14 cellular contexts compared by ENCODE assay signal in the genomic region with DNA sequence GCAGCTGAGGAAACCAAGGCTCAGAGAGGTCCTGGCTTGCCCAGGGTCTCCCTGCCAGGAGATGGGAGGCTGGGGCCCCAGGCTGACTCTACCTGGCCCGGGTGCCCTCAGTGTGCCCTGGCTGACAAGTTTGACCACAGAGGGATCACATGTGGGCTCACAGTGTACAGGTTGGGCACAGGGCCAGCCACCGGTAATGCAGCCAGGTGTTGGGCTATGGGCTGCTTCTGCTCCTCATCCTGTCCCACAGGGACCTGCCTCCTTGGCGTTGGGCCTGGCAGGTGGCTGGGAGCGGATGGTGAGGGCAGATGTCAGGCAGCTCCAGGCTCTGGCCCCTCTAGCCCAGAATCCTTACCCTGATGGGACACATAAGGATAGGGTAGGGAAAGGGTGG.
DNase-seq lines count a peak whose midpoint lies in the region.
"Had no signal": no experiment of that assay in that cellular context is flagged by ENCODE, and none has a peak within 500 bp of the region (broad histone marks: within the 10 kb centered on the region; RNA-seq: fewer than 3 reads in every experiment).

No MANE protein-coding gene starts in this region.

- no peak overlapping the region for H3K4me3 ChIP-seq in neuronal stem cell (ENCODE audit: low read length in 2 of 2)
- H3K4me3 ChIP-seq: dorsolateral prefrontal cortex had no signal

- H3K14ac ChIP-seq in neuronal stem cell (ENCODE audit: low read length), result no peak overlapping the region

- peaks cover 8% of the 10 kb centered on the region for H3K79me1 ChIP-seq in neuronal stem cell (ENCODE audit: low read depth, low read length)

- H2BK5ac ChIP-seq in neuronal stem cell (ENCODE audit: low read length), result no peak overlapping the region

- H3K4me2 ChIP-seq in neuronal stem cell (ENCODE audit: insufficient read depth, low read length, poor library complexity, severe bottlenecking), result no peak overlapping the region

- H3K9me3 ChIP-seq in neuronal stem cell (replicated peaks in 1 of 2; ENCODE audit: control insufficient read depth in 2 of 2, insufficient read depth in 1 of 2, low read depth in 1 of 2, low read length in 2 of 2), result no peaks in the 10 kb centered on the region
- H3K9me3 ChIP-seq: BE2C had no signal

- H3K4ac ChIP-seq in neuronal stem cell (ENCODE audit: low read length), result no peak overlapping the region

- H3K27me3 ChIP-seq in neuronal stem cell (ENCODE audit: control insufficient read depth in 3 of 3, insufficient read depth in 3 of 3, low read depth in 1 of 3, low read length in 3 of 3), result no peaks in the 10 kb centered on the region
- H3K27me3 ChIP-seq: BE2C had no signal

- peaks cover 0 to 7% of the 10 kb centered on the region in 2 donors for H3K36me3 ChIP-seq in neuronal stem cell (replicated peaks in 1 of 2; ENCODE audit: control insufficient read depth in 2 of 2, insufficient read depth in 2 of 2, low read length in 2 of 2)
- H3K36me3 ChIP-seq: BE2C had no signal

- no peak overlapping the region for H2AK5ac ChIP-seq in neuronal stem cell (ENCODE audit: low read depth, low read length)

- H2BK120ac ChIP-seq in neuronal stem cell (ENCODE audit: low read depth, low read length), result no peak overlapping the region

- H3K23ac ChIP-seq in neuronal stem cell (ENCODE audit: low read depth, low read length, poor library complexity), result peak overlapping the region; percentile 16

- peak; percentile 22 to 70 for DNase-seq in NCI-H2081 (lab: John Stamatoyannopoulos, UW)
- no peak for DNase-seq in NCI-H2081 treated with DMSO at 0.1 percent for 48 hours (lab: John Stamatoyannopoulos, UW)
- peak; percentile 71 for DNase-seq in DMS79 (lab: John Stamatoyannopoulos, UW)
- DNase-seq in NCI-H2196 treated with DMSO at 0.1 percent for 48 hours (lab: John Stamatoyannopoulos, UW; ENCODE audit: unreplicated experiment), result peak; percentile 59
- no peak for DNase-seq in neuronal stem cell (ENCODE audit: low spot score)
- DNase-seq in UCSD-AML1 (lab: John Stamatoyannopoulos, UW; ENCODE audit: unreplicated experiment), result no peak
- no peak for DNase-seq in NCI-H187 treated with DMSO at 0.1 percent for 48 hours (lab: John Stamatoyannopoulos, UW)
- DNase-seq in NOMO-1 treated with DMSO at 0.1 percent for 48 hours (lab: John Stamatoyannopoulos, UW; ENCODE audit: unreplicated experiment), result no peak
- DNase-seq: activated CD4-positive, alpha-beta T cell treated with anti-CD3 and anti-CD28 coated beads for 48 hours; amniotic stem cell; BE2C; dorsolateral prefrontal cortex; glutamatergic neuron; immature natural killer cell had no signal

- H2BK15ac ChIP-seq in neuronal stem cell (ENCODE audit: low read length), result no peak overlapping the region

- no peak overlapping the region for H2BK12ac ChIP-seq in neuronal stem cell (ENCODE audit: low read length)

- H4K91ac ChIP-seq in neuronal stem cell (ENCODE audit: low read depth, low read length, poor library complexity), result no peak overlapping the region

- no CpG with 5 or more reads among the region's 4 CpGs for WGBS in neuronal stem cell (ENCODE audit: extremely low coverage in 2 of 2, insufficient read length in 2 of 2, insufficient replicate concordance in 1 of 2), 2 donors

- no peak overlapping the region for H3K27ac ChIP-seq in neuronal stem cell (replicated peaks; ENCODE audit: low read length)

- peak overlapping the region; percentile 18 for H3K18ac ChIP-seq in neuronal stem cell (ENCODE audit: low read length)

- H4K8ac ChIP-seq in neuronal stem cell (ENCODE audit: low read depth, low read length), result no peak overlapping the region

- H3K4me1 ChIP-seq in neuronal stem cell (ENCODE audit: control insufficient read depth in 2 of 2, insufficient read depth in 1 of 2, low read depth in 1 of 2, low read length in 2 of 2), result peaks cover under 1 to 4% of the 10 kb centered on the region in 2 donors

- H2AFZ ChIP-seq in neuronal stem cell (ENCODE audit: low read length), result no peak overlapping the region

- H3K9ac ChIP-seq in neuronal stem cell (ENCODE audit: low read depth, low read length, poor library complexity), result no peak overlapping the region

Comparison
In these comparisons a context has a peak if more than half of its experiments do, and no peak if none do; other contexts are left out.
1. DNase-seq: peak in NCI-H2081 (2 of 2), DMS79 (single experiment) and NCI-H2196 treated with DMSO at 0.1 percent for 48 hours (single experiment); none in NCI-H2081 treated with DMSO at 0.1 percent for 48 hours (single experiment), neuronal stem cell (single experiment), UCSD-AML1 (single experiment), NCI-H187 treated with DMSO at 0.1 percent for 48 hours (single experiment) and NOMO-1 treated with DMSO at 0.1 percent for 48 hours (single experiment).